Comparison of ENCODE assay signal across 1 cellular context in genomic region chr13:110910013-110910890, GRCh38.
TF ChIP-seq lines count a peak whose summit lies in the region.

No MANE protein-coding gene starts in this region.

TF ChIP-seq in HEK293, 187 proteins besides CTCF, POLR2A, EP300 and RAD21 (continued from another document and continues in another):
- TF ChIP-seq, protein P1, sequence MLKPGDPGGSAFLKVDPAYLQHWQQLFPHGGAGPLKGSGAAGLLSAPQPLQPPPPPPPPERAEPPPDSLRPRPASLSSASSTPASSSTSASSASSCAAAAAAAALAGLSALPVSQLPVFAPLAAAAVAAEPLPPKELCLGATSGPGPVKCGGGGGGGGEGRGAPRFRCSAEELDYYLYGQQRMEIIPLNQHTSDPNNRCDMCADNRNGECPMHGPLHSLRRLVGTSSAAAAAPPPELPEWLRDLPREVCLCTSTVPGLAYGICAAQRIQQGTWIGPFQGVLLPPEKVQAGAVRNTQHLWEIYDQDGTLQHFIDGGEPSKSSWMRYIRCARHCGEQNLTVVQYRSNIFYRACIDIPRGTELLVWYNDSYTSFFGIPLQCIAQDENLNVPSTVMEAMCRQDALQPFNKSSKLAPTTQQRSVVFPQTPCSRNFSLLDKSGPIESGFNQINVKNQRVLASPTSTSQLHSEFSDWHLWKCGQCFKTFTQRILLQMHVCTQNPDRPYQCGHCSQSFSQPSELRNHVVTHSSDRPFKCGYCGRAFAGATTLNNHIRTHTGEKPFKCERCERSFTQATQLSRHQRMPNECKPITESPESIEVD (tag by site-specific recombination; IDR thresholded peaks at IDR 0.05) = peak; percentile 70
- peak; percentile 76 for TF ChIP-seq SP7 (tag by site-specific recombination; IDR thresholded peaks at IDR 0.05)
- no peak for TF ChIP-seq ZNF747 (tag by site-specific recombination; IDR thresholded peaks at IDR 0.05)
- no peak for TF ChIP-seq ZNF37A (tag by site-specific recombination; IDR thresholded peaks at IDR 0.05)
- TF ChIP-seq, protein P2, sequence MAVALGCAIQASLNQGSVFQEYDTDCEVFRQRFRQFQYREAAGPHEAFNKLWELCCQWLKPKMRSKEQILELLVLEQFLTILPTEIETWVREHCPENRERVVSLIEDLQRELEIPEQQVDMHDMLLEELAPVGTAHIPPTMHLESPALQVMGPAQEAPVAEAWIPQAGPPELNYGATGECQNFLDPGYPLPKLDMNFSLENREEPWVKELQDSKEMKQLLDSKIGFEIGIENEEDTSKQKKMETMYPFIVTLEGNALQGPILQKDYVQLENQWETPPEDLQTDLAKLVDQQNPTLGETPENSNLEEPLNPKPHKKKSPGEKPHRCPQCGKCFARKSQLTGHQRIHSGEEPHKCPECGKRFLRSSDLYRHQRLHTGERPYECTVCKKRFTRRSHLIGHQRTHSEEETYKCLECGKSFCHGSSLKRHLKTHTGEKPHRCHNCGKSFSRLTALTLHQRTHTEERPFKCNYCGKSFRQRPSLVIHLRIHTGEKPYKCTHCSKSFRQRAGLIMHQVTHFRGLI (tag by site-specific recombination; IDR thresholded peaks at IDR 0.05) = no peak
- TF ChIP-seq ZNF558 (tag by site-specific recombination; IDR thresholded peaks at IDR 0.05) = no peak
- TF ChIP-seq KLF16 (tag by site-specific recombination; IDR thresholded peaks at IDR 0.05) = no peak
- TF ChIP-seq ZNF391 (tag by site-specific recombination; IDR thresholded peaks at IDR 0.05; ENCODE audit: borderline replicate concordance, low read depth) = no peak
- no peak for TF ChIP-seq GLI2 (tag by site-specific recombination; IDR thresholded peaks at IDR 0.05; ENCODE audit: borderline replicate concordance, low read depth)
- no peak for TF ChIP-seq ZBTB1 (tag by site-specific recombination; IDR thresholded peaks at IDR 0.05)
- TF ChIP-seq PRDM10 (tag by site-specific recombination; IDR thresholded peaks at IDR 0.05) = no peak
- no peak for TF ChIP-seq ZNF621 (tag by site-specific recombination; IDR thresholded peaks at IDR 0.05)
- no peak for TF ChIP-seq YY2 (tag by site-specific recombination; IDR thresholded peaks at IDR 0.05)
- TF ChIP-seq, protein P3, sequence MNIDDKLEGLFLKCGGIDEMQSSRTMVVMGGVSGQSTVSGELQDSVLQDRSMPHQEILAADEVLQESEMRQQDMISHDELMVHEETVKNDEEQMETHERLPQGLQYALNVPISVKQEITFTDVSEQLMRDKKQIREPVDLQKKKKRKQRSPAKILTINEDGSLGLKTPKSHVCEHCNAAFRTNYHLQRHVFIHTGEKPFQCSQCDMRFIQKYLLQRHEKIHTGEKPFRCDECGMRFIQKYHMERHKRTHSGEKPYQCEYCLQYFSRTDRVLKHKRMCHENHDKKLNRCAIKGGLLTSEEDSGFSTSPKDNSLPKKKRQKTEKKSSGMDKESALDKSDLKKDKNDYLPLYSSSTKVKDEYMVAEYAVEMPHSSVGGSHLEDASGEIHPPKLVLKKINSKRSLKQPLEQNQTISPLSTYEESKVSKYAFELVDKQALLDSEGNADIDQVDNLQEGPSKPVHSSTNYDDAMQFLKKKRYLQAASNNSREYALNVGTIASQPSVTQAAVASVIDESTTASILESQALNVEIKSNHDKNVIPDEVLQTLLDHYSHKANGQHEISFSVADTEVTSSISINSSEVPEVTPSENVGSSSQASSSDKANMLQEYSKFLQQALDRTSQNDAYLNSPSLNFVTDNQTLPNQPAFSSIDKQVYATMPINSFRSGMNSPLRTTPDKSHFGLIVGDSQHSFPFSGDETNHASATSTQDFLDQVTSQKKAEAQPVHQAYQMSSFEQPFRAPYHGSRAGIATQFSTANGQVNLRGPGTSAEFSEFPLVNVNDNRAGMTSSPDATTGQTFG (tag by site-specific recombination; IDR thresholded peaks at IDR 0.05; ENCODE audit: borderline replicate concordance) = no peak
- no peak for TF ChIP-seq ZNF280D (tag by site-specific recombination; IDR thresholded peaks at IDR 0.05)
- TF ChIP-seq, protein P4, sequence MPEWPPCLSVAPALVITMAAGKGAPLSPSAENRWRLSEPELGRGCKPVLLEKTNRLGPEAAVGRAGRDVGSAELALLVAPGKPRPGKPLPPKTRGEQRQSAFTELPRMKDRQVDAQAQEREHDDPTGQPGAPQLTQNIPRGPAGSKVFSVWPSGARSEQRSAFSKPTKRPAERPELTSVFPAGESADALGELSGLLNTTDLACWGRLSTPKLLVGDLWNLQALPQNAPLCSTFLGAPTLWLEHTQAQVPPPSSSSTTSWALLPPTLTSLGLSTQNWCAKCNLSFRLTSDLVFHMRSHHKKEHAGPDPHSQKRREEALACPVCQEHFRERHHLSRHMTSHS (tag by site-specific recombination; IDR thresholded peaks at IDR 0.05) = no peak
- no peak for TF ChIP-seq ZNF514 (tag by site-specific recombination; IDR thresholded peaks at IDR 0.05)
- TF ChIP-seq ZNF664 (tag by site-specific recombination; IDR thresholded peaks at IDR 0.05) = 0 out of 2 replicates have a peak, but pooled peaks have one; percentile 44
- no peak for TF ChIP-seq MYNN (tag by site-specific recombination; IDR thresholded peaks at IDR 0.05; ENCODE audit: borderline replicate concordance)
- peak; percentile 56; the same call in 1 of the 2 replicates for TF ChIP-seq FEZF1 (tag by site-specific recombination; IDR thresholded peaks at IDR 0.05)
- TF ChIP-seq ZNF521 (tag by site-specific recombination; IDR thresholded peaks at IDR 0.05) = no peak
- TF ChIP-seq ZNF707 (tag by site-specific recombination; IDR thresholded peaks at IDR 0.05) = no peak
- TF ChIP-seq, protein P5, sequence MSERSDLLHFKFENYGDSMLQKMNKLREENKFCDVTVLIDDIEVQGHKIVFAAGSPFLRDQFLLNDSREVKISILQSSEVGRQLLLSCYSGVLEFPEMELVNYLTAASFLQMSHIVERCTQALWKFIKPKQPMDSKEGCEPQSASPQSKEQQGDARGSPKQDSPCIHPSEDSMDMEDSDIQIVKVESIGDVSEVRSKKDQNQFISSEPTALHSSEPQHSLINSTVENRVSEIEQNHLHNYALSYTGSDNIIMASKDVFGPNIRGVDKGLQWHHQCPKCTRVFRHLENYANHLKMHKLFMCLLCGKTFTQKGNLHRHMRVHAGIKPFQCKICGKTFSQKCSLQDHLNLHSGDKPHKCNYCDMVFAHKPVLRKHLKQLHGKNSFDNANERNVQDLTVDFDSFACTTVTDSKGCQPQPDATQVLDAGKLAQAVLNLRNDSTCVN (tag by site-specific recombination; optimal IDR thresholded peaks at IDR 0.05) = no peak
- TF ChIP-seq ZNF366 (tag by site-specific recombination; conservative IDR thresholded peaks at IDR 0.05) = 0 out of 2 replicates have a peak, but pooled peaks have one; percentile 42
- TF ChIP-seq ZNF19 (tag by site-specific recombination; IDR thresholded peaks at IDR 0.05; ENCODE audit: low read depth) = no peak
- TF ChIP-seq, protein P6, sequence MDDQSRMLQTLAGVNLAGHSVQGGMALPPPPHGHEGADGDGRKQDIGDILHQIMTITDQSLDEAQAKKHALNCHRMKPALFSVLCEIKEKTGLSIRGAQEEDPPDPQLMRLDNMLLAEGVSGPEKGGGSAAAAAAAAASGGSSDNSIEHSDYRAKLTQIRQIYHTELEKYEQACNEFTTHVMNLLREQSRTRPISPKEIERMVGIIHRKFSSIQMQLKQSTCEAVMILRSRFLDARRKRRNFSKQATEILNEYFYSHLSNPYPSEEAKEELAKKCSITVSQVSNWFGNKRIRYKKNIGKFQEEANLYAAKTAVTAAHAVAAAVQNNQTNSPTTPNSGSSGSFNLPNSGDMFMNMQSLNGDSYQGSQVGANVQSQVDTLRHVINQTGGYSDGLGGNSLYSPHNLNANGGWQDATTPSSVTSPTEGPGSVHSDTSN (CRISPR knock-in tag; IDR thresholded peaks at IDR 0.05) = no peak
- no peak for TF ChIP-seq ZBTB11 (tag by site-specific recombination; conservative IDR thresholded peaks at IDR 0.05; ENCODE audit: low read depth)
- TF ChIP-seq YY1 (tag by site-specific recombination; IDR thresholded peaks at IDR 0.05) = no peak
- TF ChIP-seq OSR2 (tag by site-specific recombination; IDR thresholded peaks at IDR 0.05) = peak; percentile 69
- TF ChIP-seq, protein P7, sequence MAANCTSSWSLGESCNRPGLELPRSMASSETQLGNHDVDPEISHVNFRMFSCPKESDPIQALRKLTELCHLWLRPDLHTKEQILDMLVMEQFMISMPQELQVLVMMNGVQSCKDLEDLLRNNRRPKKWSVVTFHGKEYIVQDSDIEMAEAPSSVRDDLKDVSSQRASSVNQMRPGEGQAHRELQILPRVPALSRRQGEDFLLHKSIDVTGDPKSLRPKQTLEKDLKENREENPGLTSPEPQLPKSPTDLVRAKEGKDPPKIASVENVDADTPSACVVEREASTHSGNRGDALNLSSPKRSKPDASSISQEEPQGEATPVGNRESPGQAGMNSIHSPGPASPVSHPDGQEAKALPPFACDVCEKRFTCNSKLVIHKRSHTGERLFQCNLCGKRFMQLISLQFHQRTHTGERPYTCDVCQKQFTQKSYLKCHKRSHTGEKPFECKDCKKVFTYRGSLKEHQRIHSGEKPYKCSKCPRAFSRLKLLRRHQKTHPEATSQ (tag by site-specific recombination; IDR thresholded peaks at IDR 0.05) = no peak
- TF ChIP-seq SCRT2 (tag by site-specific recombination; IDR thresholded peaks at IDR 0.05) = peak; percentile 93
- TF ChIP-seq ZNF555 (tag by site-specific recombination; conservative IDR thresholded peaks at IDR 0.05) = no peak
- no peak for TF ChIP-seq ZNF792 (tag by site-specific recombination; IDR thresholded peaks at IDR 0.05)
- TF ChIP-seq SCRT1 (tag by site-specific recombination; IDR thresholded peaks at IDR 0.05; ENCODE audit: borderline replicate concordance) = peak; percentile 87
- no peak for TF ChIP-seq ZNF211 (tag by site-specific recombination; IDR thresholded peaks at IDR 0.05; ENCODE audit: low read depth)
- TF ChIP-seq ZBTB8A (tag by site-specific recombination; IDR thresholded peaks at IDR 0.05) = peak; percentile 29; the same call in 1 of the 2 replicates
- no peak for TF ChIP-seq ZNF175 (tag by site-specific recombination; IDR thresholded peaks at IDR 0.05)
